Comparison of ENCODE assay signal across 19 cellular contexts in genomic region chr20:5928063-5928462, GRCh38.
"Had no signal": no experiment of that assay in that cellular context is flagged by ENCODE, and none has a peak within 500 bp of the region (broad histone marks: within the 10 kb centered on the region; RNA-seq: fewer than 3 reads in every experiment).

No MANE protein-coding gene starts in this region.

- H3K27ac ChIP-seq: KMS-11, SJSA1, SK-N-MC had no signal

- H3K4me1 ChIP-seq: SJSA1 had no signal

- H3K4me3 ChIP-seq: K562, SJSA1, SK-N-MC had no signal

- H3K36me3 ChIP-seq: SJSA1 had no signal

- H3K9me3 ChIP-seq: SJSA1 had no signal

- DNase-seq: Kasumi-1, MM.1S, NCI-H1092 treated with DMSO at 0.1 percent for 48 hours, NCI-H1436, NCI-H187, NCI-H2081 treated with DMSO at 0.1 percent for 48 hours, NCI-H2171, NCI-H226, NCI-H446, NCI-H510A, NCI-H82, Right ventricle myocardium superior, RPMI8226, SIG-M5, SW 1271 had no signal
